In genomic region chr1:46691997-46692790, GRCh38 we compare ENCODE assay signal across 15 cellular contexts. TPM values are rescaled to one million over a fixed set of nuclear protein-coding genes. Genes with fewer than 3 reads are reported as not detected.
A peak's percentile ranks its signal among the peaks of the same experiment; 100 is the strongest.
DNase-seq lines count a peak whose midpoint lies in the region; ATAC-seq and TF ChIP-seq lines count a peak whose summit lies in the region.
"Had no signal": no experiment of that assay in that cellular context is flagged by ENCODE, and none has a peak within 500 bp of the region (broad histone marks: within the 10 kb centered on the region; RNA-seq: fewer than 3 reads in every experiment).

No MANE protein-coding gene starts in this region.

- DNase-seq in EL = peak; percentile 13
- DNase-seq in T-helper 17 cell = no peak
- DNase-seq in fibroblast of the aortic adventitia (ENCODE audit: low read depth) = peak; percentile 42
- peak; percentile 15 to 58 (median 26) for DNase-seq in ovary
- no peak for DNase-seq in gastrocnemius medialis
- DNase-seq in NCI-H146 treated with DMSO at 0.1 percent for 48 hours (lab: John Stamatoyannopoulos, UW; ENCODE audit: unreplicated experiment) = no peak
- DNase-seq: activated naive CD4-positive, alpha-beta T cell treated with anti-CD3 and anti-CD28 coated beads, Interleukin-2, amount 50 U/mL, for 16 hours; MV-4-11; NCI-H345; pancreas; T1000 had no signal

- H3K36me3 ChIP-seq in ovary (no peaks in the 10 kb centered on the region), gastrocnemius medialis (peaks cover 0 to 35% of the 10 kb centered on the region in 2 donors)

- peak overlapping the region; percentile 54 for H3K27ac Mint-ChIP-seq in T-helper 17 cell
- H3K27ac Mint-ChIP-seq: stimulated activated naive CD8-positive, alpha-beta T cell treated with anti-CD3 and anti-CD28 coated beads, Interleukin-15, Interleukin-2, amounts not matched to agents 100 ng/mL and 50 ng/mL, for 24 hours had no signal

- no peak overlapping the region for H3K4me3 ChIP-seq in fibroblast of the aortic adventitia (ENCODE audit: low read depth, low read length)
- H3K4me3 ChIP-seq in ovary = no peak overlapping the region
- H3K4me3 ChIP-seq in gastrocnemius medialis = no peak overlapping the region
- H3K4me3 ChIP-seq: pancreas had no signal

- no peaks in the 10 kb centered on the region for H3K27me3 ChIP-seq in ovary
- no peaks in the 10 kb centered on the region for H3K27me3 ChIP-seq in gastrocnemius medialis
- H3K27me3 ChIP-seq: pancreas had no signal

- ATAC-seq in T-helper 17 cell (no peak), HG02763 (IDR thresholded peaks at IDR 0.05; ENCODE audit: unreplicated experiment) (no peak), gastrocnemius medialis (no peak), GM21360 (IDR thresholded peaks at IDR 0.05; ENCODE audit: unreplicated experiment) (no peak)
- ATAC-seq: pancreas had no signal

- H3K4me1 Mint-ChIP-seq in T-helper 17 cell = peaks cover 2% of the 10 kb centered on the region

- TF ChIP-seq POLR2A in ovary (IDR thresholded peaks at IDR 0.05) (no peak), gastrocnemius medialis (IDR thresholded peaks at IDR 0.05) (no peak)

- H3K9me3 ChIP-seq in T-helper 17 cell (ENCODE audit: control insufficient read depth, low read length, poor library complexity, severe bottlenecking) = no peaks in the 10 kb centered on the region
- H3K9me3 ChIP-seq in ovary = no peaks in the 10 kb centered on the region
- H3K9me3 ChIP-seq in gastrocnemius medialis = no peaks in the 10 kb centered on the region
- H3K9me3 ChIP-seq: pancreas had no signal

- TF ChIP-seq CTCF in fibroblast of the aortic adventitia (IDR thresholded peaks at IDR 0.05; ENCODE audit: insufficient read depth, low read length) (peak; percentile 27), ovary (IDR thresholded peaks at IDR 0.05) (no peak), gastrocnemius medialis (IDR thresholded peaks at IDR 0.05 in 4 of 5, conservative IDR thresholded peaks at IDR 0.05 in 1 of 5) (no peak)

- peaks cover 4% of the 10 kb centered on the region for H3K4me1 ChIP-seq in ovary (ENCODE audit: insufficient read depth)
- H3K4me1 ChIP-seq in gastrocnemius medialis = peaks cover 50 to 59% of the 10 kb centered on the region in 2 donors

- peaks cover 18% of the 10 kb centered on the region for H3K36me3 Mint-ChIP-seq in T-helper 17 cell (ENCODE audit: low read depth)

- H3K4me3 Mint-ChIP-seq in T-helper 17 cell = no peak overlapping the region
- H3K4me3 Mint-ChIP-seq: stimulated activated naive CD8-positive, alpha-beta T cell treated with anti-CD3 and anti-CD28 coated beads, Interleukin-15, Interleukin-2, amounts not matched to agents 100 ng/mL and 50 ng/mL, for 24 hours had no signal

- TF ChIP-seq EP300 in ovary (IDR thresholded peaks at IDR 0.05) = no peak

- WGBS in ovary, 3 donors = 42 to 62% (median 50%) methylated on average over 6 of the region's 6 CpGs

- H3K27me3 Mint-ChIP-seq in T-helper 17 cell = no peaks in the 10 kb centered on the region
- H3K27me3 Mint-ChIP-seq: stimulated activated naive CD8-positive, alpha-beta T cell treated with anti-CD3 and anti-CD28 coated beads, Interleukin-15, Interleukin-2, amounts not matched to agents 100 ng/mL and 50 ng/mL, for 24 hours had no signal

- in situ Hi-C loops in gastrocnemius medialis (cut with MboI; ENCODE audit: low sequenced_read_pairs in 4 of 4) = no loop called here

- intact Hi-C loops in ovary (cut with DNase I) (no loop called here), gastrocnemius medialis (cut with DNase I; ENCODE audit: low total_unique reads) (no loop called here)

- H3K27ac ChIP-seq in ovary (no peak overlapping the region), gastrocnemius medialis (no peak overlapping the region)
- H3K27ac ChIP-seq: pancreas had no signal

RNA-seq across cellular contexts. Expression of gene TEX38, which starts 20.5 kb away (rescaled TPM):
- total RNA-seq in T-helper 17 cell = not detected
- not detected in 2 replicates for total RNA-seq in fibroblast of the aortic adventitia (ENCODE audit: low replicate concordance)
- total RNA-seq in ovary = under 1 TPM in 1 of 7 donors, not detected in 6; 0.45 TPM
- polyA plus RNA-seq in ovary = under 1 TPM in 1 of 2 donors, not detected in 1; 0.08 TPM
- total RNA-seq in gastrocnemius medialis = not detected
- total RNA-seq: liver, pancreas had no signal
- polyA plus RNA-seq: liver had no signal

RNA-seq across cellular contexts. Expression of gene ATPAF1, which starts 24.0 kb away (rescaled TPM):
- 10 to 100 TPM; 19.7 to 21.5 TPM for total RNA-seq in T-helper 17 cell
- total RNA-seq in fibroblast of the aortic adventitia (ENCODE audit: low replicate concordance) = 49.3 and 53.5 TPM in 2 replicates
- 10 to 100 TPM; 21.9 to 40.0 (median 29.3) TPM for total RNA-seq in ovary
- 10 to 100 TPM; 21.9 to 88.0 TPM for polyA plus RNA-seq in ovary
- 100 to 1,000 TPM in 3 of 4 donors, 10 to 100 TPM in 1; 76.6 to 173 (median 135) TPM for total RNA-seq in gastrocnemius medialis

RNA-seq across cellular contexts. Expression of gene EFCAB14, which starts 26.7 kb away (rescaled TPM):
- total RNA-seq in T-helper 17 cell (10 to 100 TPM; 79.7 to 90.5 TPM), fibroblast of the aortic adventitia (ENCODE audit: low replicate concordance) (35.7 and 70.3 TPM in 2 replicates), ovary (10 to 100 TPM; 48.6 to 87.8 (median 77.4) TPM), gastrocnemius medialis (10 to 100 TPM; 59.5 to 70.2 (median 62.8) TPM)
- 10 to 100 TPM; 31.7 to 99.2 TPM for polyA plus RNA-seq in ovary

Comparison
In these comparisons a context has a peak if more than half of its experiments do, and no peak if none do; other contexts are left out.
1. DNase-seq: peak in EL (single experiment), fibroblast of the aortic adventitia (single experiment) and ovary (5 of 5); none in T-helper 17 cell (0 of 3), gastrocnemius medialis (0 of 2) and NCI-H146 treated with DMSO at 0.1 percent for 48 hours (single experiment).